27 cellular contexts compared by ENCODE assay signal in the genomic region with DNA sequence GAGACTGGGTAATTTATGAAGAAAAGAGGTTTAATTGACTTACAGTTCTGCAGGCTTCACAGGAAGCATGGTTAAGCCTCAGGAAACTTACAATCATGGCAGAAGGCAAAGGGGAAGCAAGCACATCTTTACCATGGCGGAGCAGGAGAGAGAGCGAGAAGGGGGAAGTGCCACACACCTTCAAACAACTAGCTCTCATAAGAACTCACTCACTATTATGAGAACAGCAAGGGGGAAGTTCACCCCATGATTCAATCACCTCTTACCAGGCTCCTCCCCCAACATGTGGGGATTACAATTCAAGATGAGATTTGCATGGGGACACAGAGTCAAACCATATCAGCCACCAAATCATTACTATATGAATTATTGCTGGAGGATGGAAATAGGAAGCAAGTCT.
"Had no signal": no experiment of that assay in that cellular context is flagged by ENCODE, and none has a peak within 500 bp of the region (broad histone marks: within the 10 kb centered on the region; RNA-seq: fewer than 3 reads in every experiment).

No MANE protein-coding gene starts in this region.

- H3K9me3 Mint-ChIP-seq: natural killer cell treated with Interleukin-12 subunit alpha and Interleukin-12 subunit beta and Interleukin-15 and Interleukin-18, amount 100 ng/mL, for 72 hours; stimulated activated naive CD8-positive, alpha-beta T cell treated with anti-CD3 and anti-CD28 coated beads, Interleukin-15, amount 100 ng/mL, for 72 hours; WTC11 had no signal

- ATAC-seq: body of pancreas; left lung; lower lobe of right lung; natural killer cell treated with Interleukin-12 subunit alpha and Interleukin-12 subunit beta and Interleukin-15 and Interleukin-18, amount 100 ng/mL, for 72 hours; sciatic nerve; stimulated activated naive CD8-positive, alpha-beta T cell treated with anti-CD3 and anti-CD28 coated beads, Interleukin-15, amount 100 ng/mL, for 72 hours; WTC11 had no signal

- H3K36me3 Mint-ChIP-seq: natural killer cell treated with Interleukin-12 subunit alpha and Interleukin-12 subunit beta and Interleukin-15 and Interleukin-18, amount 100 ng/mL, for 72 hours; WTC11 had no signal

- DNase-seq: activated CD4-positive, alpha-beta T cell treated with anti-CD3 and anti-CD28 coated beads, Interleukin-2, amount 50 U/mL, for 4 hours; activated CD8-positive, alpha-beta memory T cell treated with anti-CD3 and anti-CD28 coated beads for 24 hours; activated effector memory CD4-positive, alpha-beta T cell treated with Interleukin-2 at 50 U/mL for 16 hours; activated naive CD4-positive, alpha-beta T cell treated with Interleukin-2 at 50 U/mL for 16 hours; activated naive CD8-positive, alpha-beta T cell treated with anti-CD3 and anti-CD28 coated beads for 36 hours; adrenal gland; aorta; body of pancreas; effector CD8-positive, alpha-beta T cell; esophagus squamous epithelium; left lung; lower lobe of right lung; mesendoderm; ovary; retina; stimulated activated CD4-positive, alpha-beta T cell treated with anti-CD3 and anti-CD28 coated beads, Interleukin-12 subunit alpha, Interleukin-12 subunit beta, amount 100 ng/mL, for 4 hours; stimulated activated CD4-positive, alpha-beta T cell treated with anti-CD3 and anti-CD28 coated beads, Interleukin-4, amount 100 ng/mL, for 1 hour; stimulated activated naive CD8-positive, alpha-beta T cell treated with anti-CD3 and anti-CD28 coated beads, Interleukin-15, amount 100 ng/mL, for 72 hours; substantia nigra; T-helper 2 cell; thyroid gland; upper lobe of left lung had no signal

- H3K4me3 Mint-ChIP-seq: activated naive CD8-positive, alpha-beta T cell treated with anti-CD3 and anti-CD28 coated beads for 36 hours; natural killer cell treated with Interleukin-12 subunit alpha and Interleukin-12 subunit beta and Interleukin-15 and Interleukin-18, amount 100 ng/mL, for 72 hours; stimulated activated naive CD8-positive, alpha-beta T cell treated with anti-CD3 and anti-CD28 coated beads, Interleukin-15, amount 100 ng/mL, for 72 hours; WTC11 had no signal

- H3K4me3 ChIP-seq: adrenal gland, body of pancreas, esophagus squamous epithelium, left lung, lower lobe of right lung, ovary, prostate gland, skin epidermis, thyroid gland, upper lobe of left lung had no signal

- H3K4me1 Mint-ChIP-seq: WTC11 had no signal

- H3K27ac Mint-ChIP-seq: activated naive CD8-positive, alpha-beta T cell treated with anti-CD3 and anti-CD28 coated beads for 36 hours; natural killer cell treated with Interleukin-12 subunit alpha and Interleukin-12 subunit beta and Interleukin-15 and Interleukin-18, amount 100 ng/mL, for 72 hours; stimulated activated naive CD8-positive, alpha-beta T cell treated with anti-CD3 and anti-CD28 coated beads, Interleukin-15, amount 100 ng/mL, for 72 hours; WTC11 had no signal
